15 cellular contexts compared by ENCODE assay signal in the genomic region with DNA sequence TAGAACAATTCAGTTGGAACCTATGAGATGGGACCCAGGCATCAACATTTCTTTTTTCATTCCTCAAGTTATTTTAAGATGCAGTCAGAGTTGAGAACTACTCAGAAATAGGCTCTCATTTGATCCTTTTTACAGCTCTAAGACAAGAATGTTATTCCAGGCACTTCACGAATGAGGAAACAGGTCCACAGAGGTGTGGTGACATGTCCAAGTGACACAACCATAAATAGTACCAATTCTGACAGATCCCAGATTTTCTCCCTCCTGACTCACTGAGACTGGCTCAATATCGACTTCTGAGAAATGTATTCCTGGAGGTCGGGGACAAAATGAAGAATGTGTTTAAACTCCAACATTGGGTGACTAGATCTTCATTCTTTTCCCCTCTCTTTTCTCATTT. TPM values are rescaled to one million over a fixed set of nuclear protein-coding genes. Genes with fewer than 3 reads are reported as not detected.
A peak's percentile ranks its signal among the peaks of the same experiment; 100 is the strongest.
DNase-seq lines count a peak whose midpoint lies in the region; ATAC-seq and TF ChIP-seq lines count a peak whose summit lies in the region.
"Had no signal": no experiment of that assay in that cellular context is flagged by ENCODE, and none has a peak within 500 bp of the region (broad histone marks: within the 10 kb centered on the region; RNA-seq: fewer than 3 reads in every experiment).

No MANE protein-coding gene starts in this region.

- H3K36me3 Mint-ChIP-seq in type B pancreatic cell = no peaks in the 10 kb centered on the region

- H3K27ac ChIP-seq in cardiac muscle cell (peak overlapping the region; percentile 89), right atrium auricular region (peak overlapping the region in 1 of 2 donors; percentile 68)

- H3K9me3 Mint-ChIP-seq in type B pancreatic cell = no peaks in the 10 kb centered on the region

- H3K9me3 ChIP-seq in cardiac muscle cell (ENCODE audit: low read depth) = no peaks in the 10 kb centered on the region
- H3K9me3 ChIP-seq in right atrium auricular region = no peaks in the 10 kb centered on the region
- H3K9me3 ChIP-seq in mucosa of descending colon = no peaks in the 10 kb centered on the region

- no peaks in the 10 kb centered on the region for H3K27me3 Mint-ChIP-seq in type B pancreatic cell

- no peak overlapping the region for H3K4me3 ChIP-seq in cardiac muscle cell
- H3K4me3 ChIP-seq in right atrium auricular region = no peak overlapping the region
- H3K4me3 ChIP-seq in epithelial cell of esophagus (ENCODE audit: low read length) = no peak overlapping the region
- H3K4me3 ChIP-seq in mucosa of descending colon = no peak overlapping the region

- H3K27me3 ChIP-seq in cardiac muscle cell (no peaks in the 10 kb centered on the region), right atrium auricular region (peaks cover 0 to 4% of the 10 kb centered on the region in 2 donors)

- intact Hi-C loops in mucosa of descending colon (cut with DNase I, micrococcal nuclease) = loop anchor here in 1 of 2 donors (5.0 kb wide), 1 partner anchor 368 kb away; no protein-coding TSS in a partner anchor

- peaks cover 2% of the 10 kb centered on the region for H3K4me1 Mint-ChIP-seq in type B pancreatic cell (ENCODE audit: unreplicated experiment)

- TF ChIP-seq CTCF in cardiac muscle cell (IDR thresholded peaks at IDR 0.05; ENCODE audit: low read depth, low read length) = no peak
- no peak for TF ChIP-seq CTCF in right atrium auricular region (IDR thresholded peaks at IDR 0.05)
- no peak for TF ChIP-seq CTCF in epithelial cell of esophagus (IDR thresholded peaks at IDR 0.05; ENCODE audit: insufficient read depth, low read depth, low read length, missing control alignments)
- no peak for TF ChIP-seq CTCF in mucosa of descending colon (IDR thresholded peaks at IDR 0.05)
- no peak for TF ChIP-seq CTCF in type B pancreatic cell (conservative IDR thresholded peaks at IDR 0.05)

- H3K27ac Mint-ChIP-seq in type B pancreatic cell = peak overlapping the region; percentile 80

- DNase-seq in cardiac muscle cell (ENCODE audit: low read depth in 1 of 2, low spot score in 1 of 2) (peak in 1 of 2 donors; percentile 42), right atrium auricular region (ENCODE audit: low spot score) (no peak), epithelial cell of esophagus (ENCODE audit: low read depth) (peak; percentile 43), mucosa of descending colon (no peak), type B pancreatic cell (ENCODE audit: extremely low spot score, unreplicated experiment) (no peak), RKO (ENCODE audit: low spot score) (no peak), NCI-H82 (lab: John Stamatoyannopoulos, UW) (no peak), NCI-H82 treated with DMSO at 0.1 percent for 48 hours (lab: John Stamatoyannopoulos, UW; ENCODE audit: unreplicated experiment) (no peak)
- DNase-seq: C1 segment of cervical spinal cord, DMS153, KBM-7, NCI-H1092 treated with DMSO at 0.1 percent for 48 hours, NCI-H1694 treated with DMSO at 0.1 percent for 48 hours, NCI-H446, NCI-H774 had no signal

- H3K36me3 ChIP-seq in cardiac muscle cell (no peaks in the 10 kb centered on the region), right atrium auricular region (no peaks in the 10 kb centered on the region), mucosa of descending colon (ENCODE audit: low read depth) (no peaks in the 10 kb centered on the region)

- peak; percentile 48 for ATAC-seq in mucosa of descending colon

- H3K4me3 Mint-ChIP-seq in type B pancreatic cell = no peak overlapping the region

- H3K4me1 ChIP-seq in cardiac muscle cell (ENCODE audit: low read depth) = peaks cover 16% of the 10 kb centered on the region
- H3K4me1 ChIP-seq in right atrium auricular region = peaks cover 0 to 12% of the 10 kb centered on the region in 2 donors
- no peaks in the 10 kb centered on the region for H3K4me1 ChIP-seq in mucosa of descending colon (ENCODE audit: low read depth)

RNA-seq across cellular contexts. Expression of gene TCEANC, which starts 11.1 kb away (rescaled TPM):
- total RNA-seq in cardiac muscle cell (2.9 and 6.9 TPM in 2 replicates), right atrium auricular region (1 to 10 TPM; 1.4 to 3.7 TPM), mucosa of descending colon (1 to 10 TPM; 4.0 to 5.3 (median 4.8) TPM), type B pancreatic cell (ENCODE audit: low replicate concordance) (2.7 and 4.6 TPM in 2 replicates)
- polyA plus RNA-seq in cardiac muscle cell = 3.5 and 4.7 TPM in 2 replicates

RNA-seq across cellular contexts. Expression of gene RAB9A, which starts 24.9 kb away (rescaled TPM):
- total RNA-seq in cardiac muscle cell = 33.7 and 34.8 TPM in 2 replicates
- polyA plus RNA-seq in cardiac muscle cell = 36.3 and 56.6 TPM in 2 replicates
- 10 to 100 TPM; 25.6 to 26.1 TPM for total RNA-seq in right atrium auricular region
- total RNA-seq in mucosa of descending colon = 10 to 100 TPM; 38.1 to 49.5 (median 40.8) TPM
- 26.4 and 43.3 TPM in 2 replicates for total RNA-seq in type B pancreatic cell (ENCODE audit: low replicate concordance)
